In genomic region chr9:93116049-93116961, GRCh38 we compare ENCODE assay signal across 1 cellular context.
A peak's percentile ranks its signal among the peaks of the same experiment; 100 is the strongest.
TF ChIP-seq lines count a peak whose summit lies in the region.

No MANE protein-coding gene starts in this region.

TF ChIP-seq in HepG2, 621 proteins besides CTCF, POLR2A, EP300 and RAD21 (continued from another document and continues in another):
- TF ChIP-seq ZFX (CRISPR knock-in tag; IDR thresholded peaks at IDR 0.05; ENCODE audit: low read depth) = peak; percentile 57; the same call in 1 of the 2 replicates
- TF ChIP-seq ZNF180 (CRISPR knock-in tag; IDR thresholded peaks at IDR 0.05; ENCODE audit: borderline replicate concordance, low read depth) = no peak
- TF ChIP-seq SP1 (IDR thresholded peaks at IDR 0.05) = no peak
- TF ChIP-seq SP1 (CRISPR knock-in tag; IDR thresholded peaks at IDR 0.05) = no peak
- peak in 1 of 2 experiments; percentile 48; a peak in 1 of 4 replicates for TF ChIP-seq HMGXB4 (CRISPR knock-in tag; IDR thresholded peaks at IDR 0.05; ENCODE audit: borderline replicate concordance in 1 of 2, low read depth in 1 of 2)
- peak; percentile 69; the same call in 1 of the 2 replicates for TF ChIP-seq ZBTB39 (CRISPR knock-in tag; IDR thresholded peaks at IDR 0.05)
- TF ChIP-seq ZNF761 (CRISPR knock-in tag; conservative IDR thresholded peaks at IDR 0.05) = 0 out of 2 replicates have a peak, but pooled peaks have one; percentile 33
- peak; percentile 70; the same call in 1 of the 2 replicates for TF ChIP-seq ZBTB7B (CRISPR knock-in tag; IDR thresholded peaks at IDR 0.05)
- peak; percentile 64; the same call in 1 of the 2 replicates for TF ChIP-seq ZMYM3 (CRISPR knock-in tag; IDR thresholded peaks at IDR 0.05)
- peak; percentile 29; the same call in 1 of the 2 replicates for TF ChIP-seq UBTF (CRISPR knock-in tag; IDR thresholded peaks at IDR 0.05)
- peak; percentile 51; the same call in 1 of the 2 replicates for TF ChIP-seq ZFP90 (CRISPR knock-in tag; IDR thresholded peaks at IDR 0.05; ENCODE audit: borderline replicate concordance)
- TF ChIP-seq ZNF609 (CRISPR knock-in tag; IDR thresholded peaks at IDR 0.05; ENCODE audit: borderline replicate concordance) = peak; percentile 53; the same call in 1 of the 2 replicates
- peak; percentile 21; the same call in 1 of the 2 replicates for TF ChIP-seq NCOR1 (IDR thresholded peaks at IDR 0.05; ENCODE audit: borderline replicate concordance, low read length)
- TF ChIP-seq HDAC1 (CRISPR knock-in tag; IDR thresholded peaks at IDR 0.05) = peak; percentile 40; the same call in 1 of the 2 replicates
- TF ChIP-seq ZNF777 (CRISPR knock-in tag; IDR thresholded peaks at IDR 0.05) = no peak
- TF ChIP-seq LCORL (IDR thresholded peaks at IDR 0.05) = no peak
- TF ChIP-seq LCORL (CRISPR knock-in tag; IDR thresholded peaks at IDR 0.05) = peak; percentile 93
- 0 out of 2 replicates have a peak, but pooled peaks have one; percentile 25 for TF ChIP-seq ZNF644 (CRISPR knock-in tag; IDR thresholded peaks at IDR 0.05; ENCODE audit: low read depth)
- no peak for TF ChIP-seq PBX3 (CRISPR knock-in tag; IDR thresholded peaks at IDR 0.05; ENCODE audit: borderline replicate concordance)
- TF ChIP-seq HDAC2 (CRISPR knock-in tag; IDR thresholded peaks at IDR 0.05) = peak; percentile 77
- TF ChIP-seq TAF1 (CRISPR knock-in tag; IDR thresholded peaks at IDR 0.05) = peak; percentile 33; the same call in 1 of the 2 replicates
- TF ChIP-seq YY1 (IDR thresholded peaks at IDR 0.05; ENCODE audit: insufficient read depth, insufficient replicate concordance, low read depth, low read length) = peak; percentile 26
- TF ChIP-seq ZNF230 (CRISPR knock-in tag; IDR thresholded peaks at IDR 0.05) = no peak
- TF ChIP-seq MAFG (CRISPR knock-in tag; IDR thresholded peaks at IDR 0.05) = peak; percentile 86
- peak; percentile 55; the same call in 1 of the 2 replicates for TF ChIP-seq SIN3A (IDR thresholded peaks at IDR 0.05; ENCODE audit: borderline replicate concordance, low read depth, low read length)
- TF ChIP-seq ISX (CRISPR knock-in tag; conservative IDR thresholded peaks at IDR 0.05) = no peak
- peak; percentile 25; the same call in 1 of the 2 replicates for TF ChIP-seq ZFP91 (CRISPR knock-in tag; IDR thresholded peaks at IDR 0.05; ENCODE audit: borderline replicate concordance)
- no peak for TF ChIP-seq XBP1 (CRISPR knock-in tag; IDR thresholded peaks at IDR 0.05)
- peak; percentile 86 for TF ChIP-seq SAP130 (CRISPR knock-in tag; IDR thresholded peaks at IDR 0.05; ENCODE audit: low read depth)
- TF ChIP-seq NCOA5 (CRISPR knock-in tag; IDR thresholded peaks at IDR 0.05) = no peak
- TF ChIP-seq ZNF749 (CRISPR knock-in tag; IDR thresholded peaks at IDR 0.05; ENCODE audit: borderline replicate concordance) = no peak
- no peak for TF ChIP-seq CHD2 (IDR thresholded peaks at IDR 0.05; ENCODE audit: low read depth, low read length)
- no peak for TF ChIP-seq GLI4 (CRISPR knock-in tag; IDR thresholded peaks at IDR 0.05; ENCODE audit: borderline replicate concordance)
- TF ChIP-seq KDM2A (CRISPR knock-in tag; IDR thresholded peaks at IDR 0.05; ENCODE audit: borderline replicate concordance, low read depth) = peak; percentile 45; the same call in 1 of the 2 replicates
- TF ChIP-seq U2AF1 (optimal IDR thresholded peaks at IDR 0.05; ENCODE audit: low read depth, low read length) = no peak
- TF ChIP-seq TFE3 (CRISPR knock-in tag; IDR thresholded peaks at IDR 0.05) = peak; percentile 52; the same call in 1 of the 2 replicates
- TF ChIP-seq ZNF205 (CRISPR knock-in tag; IDR thresholded peaks at IDR 0.05) = 0 out of 2 replicates have a peak, but pooled peaks have one; percentile 24
- TF ChIP-seq PAF1 (CRISPR knock-in tag; IDR thresholded peaks at IDR 0.05) = no peak
- no peak for TF ChIP-seq NFE2L2 (IDR thresholded peaks at IDR 0.05; ENCODE audit: low read length)
- peak; percentile 72; the same call in 1 of the 2 replicates for TF ChIP-seq MTA1 (CRISPR knock-in tag; IDR thresholded peaks at IDR 0.05; ENCODE audit: borderline replicate concordance)
- TF ChIP-seq ZBTB10 (CRISPR knock-in tag; IDR thresholded peaks at IDR 0.05; ENCODE audit: borderline replicate concordance) = peak; percentile 87; the same call in 1 of the 2 replicates
- TF ChIP-seq NFKBIZ (CRISPR knock-in tag; IDR thresholded peaks at IDR 0.05) = peak; percentile 45; the same call in 1 of the 2 replicates
